Comparison of ENCODE assay signal across 8 cellular contexts in the genomic region with DNA sequence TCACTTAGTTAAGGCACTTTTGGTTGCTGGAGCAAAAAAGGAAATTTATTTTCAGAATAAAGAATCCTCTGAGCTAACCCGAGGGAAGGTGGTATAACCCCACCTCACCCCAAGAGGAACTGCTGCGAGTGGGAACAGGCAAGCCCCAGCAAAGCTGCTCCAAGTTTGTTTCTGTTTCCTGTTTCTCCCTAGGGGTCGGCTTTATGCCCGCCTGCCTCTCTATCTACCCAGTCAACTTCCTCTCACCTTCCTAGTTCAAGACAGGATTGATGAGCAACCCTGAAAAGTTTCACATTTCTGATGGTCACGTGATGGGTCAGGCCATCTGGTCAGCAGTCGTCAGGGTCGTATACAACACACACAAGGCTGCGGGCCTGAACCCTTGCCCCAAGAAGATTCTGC. TPM values are rescaled to one million over a fixed set of nuclear protein-coding genes. Genes with fewer than 3 reads are reported as not detected.
DNase-seq lines count a peak whose midpoint lies in the region; ATAC-seq and TF ChIP-seq lines count a peak whose summit lies in the region.

No MANE protein-coding gene starts in this region.

- peaks cover 100% of the 10 kb centered on the region for H3K79me2 ChIP-seq in PC-3 (ENCODE audit: low read length)

- POLR2A ChIA-PET in PC-3 (lab: Charles Lee; ENCODE audit: unreplicated experiment) = no interaction called here

- H3K9ac ChIP-seq in PC-3 (ENCODE audit: low read length) = no peak overlapping the region

- peaks cover 9% of the 10 kb centered on the region for H3F3A ChIP-seq in PC-3 (ENCODE audit: low read length, unreplicated experiment)

- CTCF ChIA-PET in PC-3 (lab: Charles Lee) = no interaction called here

- H3K27me3 ChIP-seq in foreskin keratinocyte (no peaks in the 10 kb centered on the region), PC-3 (ENCODE audit: low read length) (no peaks in the 10 kb centered on the region)

- H3K36me3 Mint-ChIP-seq in stimulated activated naive B cell treated with anti-CD40 and anti-IgM and Interleukin-4, amounts not matched to agents 10 μg/mL and 1 μg/mL and 100 μg/mL, for 72 hours = peaks cover under 1 to 2% of the 10 kb centered on the region in 2 donors

- no peak for TF ChIP-seq CTCF in foreskin keratinocyte (conservative IDR thresholded peaks at IDR 0.05)
- no peak for TF ChIP-seq CTCF in PC-3 (conservative IDR thresholded peaks at IDR 0.05; ENCODE audit: low read depth, low read length)

- H3K9me3 ChIP-seq in PC-3 (ENCODE audit: low read length) = no peaks in the 10 kb centered on the region

- peaks cover 61% of the 10 kb centered on the region for H4K20me1 ChIP-seq in PC-3 (ENCODE audit: low read length)

- no peaks in the 10 kb centered on the region for H3K9me2 ChIP-seq in PC-3 (replicated peaks; ENCODE audit: low read length)

- H3K9me3 Mint-ChIP-seq in stimulated activated naive B cell treated with anti-CD40 and anti-IgM and Interleukin-4, amounts not matched to agents 10 μg/mL and 1 μg/mL and 100 μg/mL, for 72 hours = no peaks in the 10 kb centered on the region

- H3K27me3 Mint-ChIP-seq in stimulated activated naive B cell treated with anti-CD40 and anti-IgM and Interleukin-4, amounts not matched to agents 10 μg/mL and 1 μg/mL and 100 μg/mL, for 72 hours = no peaks in the 10 kb centered on the region

- H3K4me3 ChIP-seq in PC-3 (ENCODE audit: low read length) = no peak overlapping the region

- ATAC-seq in GM21390 (IDR thresholded peaks at IDR 0.05; ENCODE audit: unreplicated experiment) (peak; percentile 41), foreskin keratinocyte (peak; percentile 26), PC-3 (no peak), HG03442 (IDR thresholded peaks at IDR 0.05; ENCODE audit: unreplicated experiment) (no peak)
- peak; percentile 42 to 50 for ATAC-seq in stimulated activated naive B cell treated with anti-CD40 and anti-IgM and Interleukin-4, amounts not matched to agents 10 μg/mL and 1 μg/mL and 100 μg/mL, for 72 hours (replicated peaks)

- no peaks in the 10 kb centered on the region for H3K36me3 ChIP-seq in PC-3 (ENCODE audit: low read depth, low read length)

- H3K27ac ChIP-seq in foreskin keratinocyte (peak overlapping the region; percentile 21), PC-3 (ENCODE audit: low read length) (no peak overlapping the region)

- peaks cover 46 to 72% of the 10 kb centered on the region in 2 donors for H3K4me1 Mint-ChIP-seq in stimulated activated naive B cell treated with anti-CD40 and anti-IgM and Interleukin-4, amounts not matched to agents 10 μg/mL and 1 μg/mL and 100 μg/mL, for 72 hours

- H2AFZ ChIP-seq in PC-3 (ENCODE audit: low read length) = no peak overlapping the region

- H3K4me3 Mint-ChIP-seq in stimulated activated naive B cell treated with anti-CD40 and anti-IgM and Interleukin-4, amounts not matched to agents 10 μg/mL and 1 μg/mL and 100 μg/mL, for 72 hours = peak overlapping the region; percentile 71 to 77

- peak overlapping the region; percentile 77 for H3K27ac Mint-ChIP-seq in stimulated activated naive B cell treated with anti-CD40 and anti-IgM and Interleukin-4, amounts not matched to agents 10 μg/mL and 1 μg/mL and 100 μg/mL, for 72 hours

- no TSS peak for BruUV-seq in PC-3 (replicated peaks; lab: Mats Ljungman, UMichigan)

- H3K4me1 ChIP-seq in foreskin keratinocyte (peaks cover 61% of the 10 kb centered on the region), PC-3 (ENCODE audit: insufficient read depth, low read length) (peaks cover 80% of the 10 kb centered on the region)

- no peak overlapping the region for H3K4me2 ChIP-seq in PC-3 (ENCODE audit: low read length)

- intact Hi-C loops in PC-3 (cut with micrococcal nuclease) = no loop called here

- DNase-seq in LHCN-M2 (ENCODE audit: low read depth) (peak; percentile 60), foreskin keratinocyte (no peak), hippocampal formation (lab: John Stamatoyannopoulos, UW) (no peak), PC-3 (no peak), SIG-M5 treated with dmso at 0.1 percent for 504 hours (lab: John Stamatoyannopoulos, UW; ENCODE audit: unreplicated experiment) (no peak)
- DNase-seq in stimulated activated naive B cell treated with anti-CD40 and anti-IgM and Interleukin-4, amounts not matched to agents 10 μg/mL and 1 μg/mL and 100 μg/mL, for 72 hours = no peak

RNA-seq across cellular contexts. Expression of a gene that starts 31.1 kb away (rescaled TPM):
- 168 and 195 TPM in 2 replicates for total RNA-seq in LHCN-M2 (2014; rRNA removed)
- polyA plus RNA-seq in LHCN-M2 (2012) = 99.4 TPM
- 73.7 and 95.9 TPM in 2 replicates for total RNA-seq in foreskin keratinocyte
- 18.1 and 18.4 TPM in 2 replicates for polyA plus RNA-seq in foreskin keratinocyte
- 211 and 271 TPM in 2 replicates for total RNA-seq in PC-3 (2014; rRNA removed)

Comparison
In these comparisons a context has a peak if more than half of its experiments do, and no peak if none do; other contexts are left out.
1. ATAC-seq: peak in GM21390 (single experiment), foreskin keratinocyte (single experiment) and stimulated activated naive B cell treated with anti-CD40 and anti-IgM and Interleukin-4, amounts not matched to agents 10 μg/mL and 1 μg/mL and 100 μg/mL, for 72 hours (2 of 2); none in PC-3 (single experiment) and HG03442 (single experiment).